Comparison of ENCODE assay signal across 14 cellular contexts in genomic region chr19:55250262-55251036, GRCh38. TPM values are rescaled to one million over a fixed set of nuclear protein-coding genes. Genes with fewer than 3 reads are reported as not detected.
DNase-seq lines count a peak whose midpoint lies in the region; ATAC-seq, FAIRE-seq and TF ChIP-seq lines count a peak whose summit lies in the region.
"Had no signal": no experiment of that assay in that cellular context is flagged by ENCODE, and none has a peak within 500 bp of the region (broad histone marks: within the 10 kb centered on the region; RNA-seq: fewer than 3 reads in every experiment).

No MANE protein-coding gene starts in this region.

- H3K9me3 ChIP-seq in right atrium auricular region (no peaks in the 10 kb centered on the region), gastrocnemius medialis (no peaks in the 10 kb centered on the region)
- H3K9me3 ChIP-seq: Peyer's patch, tibial artery had no signal

- H3K27me3 ChIP-seq in right atrium auricular region: no peaks in the 10 kb centered on the region
- H3K27me3 ChIP-seq in gastrocnemius medialis: no peaks in the 10 kb centered on the region
- H3K27me3 ChIP-seq: Peyer's patch, tibial artery had no signal

- POLR2A ChIA-PET in naive thymus-derived CD8-positive, alpha-beta T cell (lab: Charles Lee): interaction anchor here (0.7 to 2.7 kb wide), 3 partner anchors 9 to 1049 kb away, joined by 3 to 10 read pairs (median 4); partner anchors contain the start of genes HSPBP1 and PPP6R1

- intact Hi-C loops in left ventricle myocardium superior (cut with micrococcal nuclease) (no loop called here), gastrocnemius medialis (cut with DNase I; ENCODE audit: low total_unique reads) (loop anchor here (10.0 kb wide), 1 partner anchor 786 kb away; the partner anchor contains the start of gene LENG9)

- no peak for TF ChIP-seq POLR2A in gastrocnemius medialis (IDR thresholded peaks at IDR 0.05)

- H3K9me3 Mint-ChIP-seq in activated naive CD4-positive, alpha-beta T cell treated with anti-CD3 and anti-CD28 coated beads, Interleukin-2, amount 50 U/mL, for 72 hours: no peaks in the 10 kb centered on the region
- H3K9me3 Mint-ChIP-seq in naive thymus-derived CD8-positive, alpha-beta T cell: no peaks in the 10 kb centered on the region

- H3K4me1 Mint-ChIP-seq in naive thymus-derived CD8-positive, alpha-beta T cell: peaks cover 34 to 78% (median 73%) of the 10 kb centered on the region in 4 donors

- no peak overlapping the region for H3K27ac ChIP-seq in right atrium auricular region
- no peak overlapping the region for H3K27ac ChIP-seq in gastrocnemius medialis
- H3K27ac ChIP-seq: tibial artery had no signal

- peaks cover 13% of the 10 kb centered on the region for H3K36me3 ChIP-seq in right atrium auricular region
- H3K36me3 ChIP-seq in gastrocnemius medialis: peaks cover 0 to 15% of the 10 kb centered on the region in 2 donors

- H3K4me3 Mint-ChIP-seq in naive thymus-derived CD8-positive, alpha-beta T cell: peak overlapping the region; percentile 58 to 89 (median 84)

- in situ Hi-C loops in gastrocnemius medialis (cut with MboI; ENCODE audit: low sequenced_read_pairs in 4 of 4): no loop called here

- peak overlapping the region; percentile 97 to 99 for H3K27ac Mint-ChIP-seq in activated naive CD4-positive, alpha-beta T cell treated with anti-CD3 and anti-CD28 coated beads, Interleukin-2, amount 50 U/mL, for 72 hours
- H3K27ac Mint-ChIP-seq in naive thymus-derived CD8-positive, alpha-beta T cell: peak overlapping the region; percentile 91 to 100 (median 97)

- H3K36me3 Mint-ChIP-seq in activated naive CD4-positive, alpha-beta T cell treated with anti-CD3 and anti-CD28 coated beads, Interleukin-2, amount 50 U/mL, for 72 hours: peaks cover 17 to 36% of the 10 kb centered on the region in 2 donors
- peaks cover 0 to 34% (median 0%) of the 10 kb centered on the region in 3 donors for H3K36me3 Mint-ChIP-seq in naive thymus-derived CD8-positive, alpha-beta T cell

- DNase-seq in left ventricle myocardium superior: peak; percentile 15
- DNase-seq in right atrium auricular region (ENCODE audit: low spot score): no peak
- no peak for DNase-seq in activated naive CD4-positive, alpha-beta T cell treated with anti-CD3 and anti-CD28 coated beads, Interleukin-2, amount 50 U/mL, for 72 hours (ENCODE audit: low spot score in 2 of 2)
- DNase-seq in naive thymus-derived CD8-positive, alpha-beta T cell: no peak
- DNase-seq in GM20000 (ENCODE audit: low spot score): no peak
- no peak for DNase-seq in frontal cortex (ENCODE audit: low spot score in 2 of 2)
- DNase-seq in gastrocnemius medialis: no peak
- no peak for DNase-seq in NCI-H345 (lab: John Stamatoyannopoulos, UW)
- DNase-seq: DMS79, NCI-H1092, NCI-H510A, Peyer's patch, tibial artery had no signal

- H3K4me1 ChIP-seq in right atrium auricular region (peaks cover 0 to 70% of the 10 kb centered on the region in 2 donors), gastrocnemius medialis (peaks cover 10 to 31% of the 10 kb centered on the region in 2 donors)

- FAIRE-seq in frontal cortex (lab: Jason Lieb, UNC): no peak

- H3K4me3 ChIP-seq in right atrium auricular region: no peak overlapping the region
- no peak overlapping the region for H3K4me3 ChIP-seq in gastrocnemius medialis
- H3K4me3 ChIP-seq: lung, Peyer's patch, tibial artery had no signal

- TF ChIP-seq CTCF in right atrium auricular region (IDR thresholded peaks at IDR 0.05) (no peak), GM20000 (IDR thresholded peaks at IDR 0.05; ENCODE audit: extremely low read depth, missing control alignments) (no peak), gastrocnemius medialis (IDR thresholded peaks at IDR 0.05 in 4 of 5, conservative IDR thresholded peaks at IDR 0.05 in 1 of 5) (no peak)

- no peak for ATAC-seq in left ventricle myocardium superior
- no peak for ATAC-seq in activated naive CD4-positive, alpha-beta T cell treated with anti-CD3 and anti-CD28 coated beads, Interleukin-2, amount 50 U/mL, for 72 hours
- ATAC-seq in naive thymus-derived CD8-positive, alpha-beta T cell: no peak
- ATAC-seq in gastrocnemius medialis: no peak

- no peaks in the 10 kb centered on the region for H3K27me3 Mint-ChIP-seq in naive thymus-derived CD8-positive, alpha-beta T cell

RNA-seq across cellular contexts. Expression of gene PPP6R1, which starts 8.4 kb away (rescaled TPM):
- 39.2 TPM for total RNA-seq in left ventricle myocardium superior
- 10 to 100 TPM; 28.7 to 35.5 TPM for total RNA-seq in right atrium auricular region
- 100 to 1,000 TPM; 160 to 225 TPM for total RNA-seq in activated naive CD4-positive, alpha-beta T cell treated with anti-CD3 and anti-CD28 coated beads, Interleukin-2, amount 50 U/mL, for 72 hours
- total RNA-seq in naive thymus-derived CD8-positive, alpha-beta T cell: 100 to 1,000 TPM; 167 to 168 TPM
- polyA plus RNA-seq in naive thymus-derived CD8-positive, alpha-beta T cell: 100 to 1,000 TPM in 1 of 3 donors, 10 to 100 TPM in 2; 57.3 to 131 (median 60.9) TPM
- total RNA-seq in frontal cortex: 11.0 TPM
- total RNA-seq in gastrocnemius medialis: 10 to 100 TPM; 14.6 to 47.9 (median 39.6) TPM

RNA-seq across cellular contexts. Expression of gene TMEM86B, which starts 21.9 kb away (rescaled TPM):
- 1.9 TPM for total RNA-seq in left ventricle myocardium superior
- total RNA-seq in right atrium auricular region: 1 to 10 TPM in 1 of 2 donors, not detected in 1; 1.3 TPM
- total RNA-seq in activated naive CD4-positive, alpha-beta T cell treated with anti-CD3 and anti-CD28 coated beads, Interleukin-2, amount 50 U/mL, for 72 hours: 1 to 10 TPM; 7.7 to 8.1 TPM
- total RNA-seq in naive thymus-derived CD8-positive, alpha-beta T cell: 10 to 100 TPM; 17.7 to 20.9 TPM
- polyA plus RNA-seq in naive thymus-derived CD8-positive, alpha-beta T cell: 1 to 10 TPM in 1 of 3 donors, under 1 TPM in 2; 0.17 to 2.3 (median 0.54) TPM
- 0.82 TPM for total RNA-seq in frontal cortex
- 1 to 10 TPM in 3 of 4 donors, under 1 TPM in 1; 0.87 to 5.0 (median 1.7) TPM for total RNA-seq in gastrocnemius medialis

RNA-seq across cellular contexts. Expression of gene HSPBP1, which starts 29.5 kb away (rescaled TPM):
- total RNA-seq in left ventricle myocardium superior (28.6 TPM), right atrium auricular region (10 to 100 TPM; 29.6 to 35.8 TPM), frontal cortex (28.9 TPM), gastrocnemius medialis (10 to 100 TPM; 18.5 to 41.7 (median 36.7) TPM)
- total RNA-seq in activated naive CD4-positive, alpha-beta T cell treated with anti-CD3 and anti-CD28 coated beads, Interleukin-2, amount 50 U/mL, for 72 hours: 10 to 100 TPM; 24.9 to 40.8 TPM
- total RNA-seq in naive thymus-derived CD8-positive, alpha-beta T cell: 10 to 100 TPM; 20.3 to 20.4 TPM
- polyA plus RNA-seq in naive thymus-derived CD8-positive, alpha-beta T cell: 10 to 100 TPM; 38.6 to 44.8 (median 42.5) TPM

RNA-seq across cellular contexts. Expression of gene BRSK1, which starts 33.3 kb away (rescaled TPM):
- 1.9 TPM for total RNA-seq in left ventricle myocardium superior
- 10 to 100 TPM in 1 of 2 donors, 1 to 10 TPM in 1; 5.6 to 15.6 TPM for total RNA-seq in right atrium auricular region
- total RNA-seq in activated naive CD4-positive, alpha-beta T cell treated with anti-CD3 and anti-CD28 coated beads, Interleukin-2, amount 50 U/mL, for 72 hours: 1 to 10 TPM; 6.7 to 8.4 TPM
- total RNA-seq in naive thymus-derived CD8-positive, alpha-beta T cell: 1 to 10 TPM; 1.9 to 2.9 TPM
- under 1 TPM in 1 of 3 donors, not detected in 2; 0.24 TPM for polyA plus RNA-seq in naive thymus-derived CD8-positive, alpha-beta T cell
- 81.1 TPM for total RNA-seq in frontal cortex
- not detected for total RNA-seq in gastrocnemius medialis

RNA-seq across cellular contexts. Expression of gene PTPRH, which starts 41.1 kb away (rescaled TPM):
- total RNA-seq in left ventricle myocardium superior (0.47 TPM), right atrium auricular region (1 to 10 TPM; 1.3 to 7.8 TPM), frontal cortex (0.41 TPM), gastrocnemius medialis (under 1 TPM; 0.39 to 0.56 (median 0.48) TPM)
- total RNA-seq in activated naive CD4-positive, alpha-beta T cell treated with anti-CD3 and anti-CD28 coated beads, Interleukin-2, amount 50 U/mL, for 72 hours: under 1 TPM in 1 of 2 donors, not detected in 1; 0.19 TPM
- not detected for total RNA-seq in naive thymus-derived CD8-positive, alpha-beta T cell
- polyA plus RNA-seq in naive thymus-derived CD8-positive, alpha-beta T cell: not detected
